Comparison of ENCODE assay signal across 8 cellular contexts in genomic region chr12:51678086-51678724, GRCh38.
DNase-seq lines count a peak whose midpoint lies in the region; ATAC-seq and TF ChIP-seq lines count a peak whose summit lies in the region.

No MANE protein-coding gene starts in this region.

- no peak overlapping the region for H3K4me2 ChIP-seq in smooth muscle cell

- H3F3A ChIP-seq in smooth muscle cell (ENCODE audit: low read depth), result peaks cover 2% of the 10 kb centered on the region

- H3K36me3 Mint-ChIP-seq in activated CD8-positive, alpha-beta T cell treated with anti-CD3 and anti-CD28 coated beads, Interleukin-2, amount 10 ng/mL, durations not matched to agents 7 days and 5 days (ENCODE audit: low read depth), result no peaks in the 10 kb centered on the region

- no peak overlapping the region for H3K4me3 Mint-ChIP-seq in activated CD8-positive, alpha-beta T cell treated with anti-CD3 and anti-CD28 coated beads, Interleukin-2, amount 10 ng/mL, durations not matched to agents 7 days and 5 days

- no peak overlapping the region for H2AFZ ChIP-seq in smooth muscle cell (ENCODE audit: low read depth)

- ATAC-seq in activated CD8-positive, alpha-beta T cell treated with anti-CD3 and anti-CD28 coated beads, Interleukin-2, amount 10 ng/mL, durations not matched to agents 7 days and 5 days, result peak; percentile 88
- ATAC-seq in left ventricle myocardium superior (peak; percentile 61), HG03045 (IDR thresholded peaks at IDR 0.05; ENCODE audit: unreplicated experiment) (no peak), GM21528 (IDR thresholded peaks at IDR 0.05; ENCODE audit: low FRiP score, unreplicated experiment) (no peak)

- no peaks in the 10 kb centered on the region for H3K9me3 Mint-ChIP-seq in activated CD8-positive, alpha-beta T cell treated with anti-CD3 and anti-CD28 coated beads, Interleukin-2, amount 10 ng/mL, durations not matched to agents 7 days and 5 days (ENCODE audit: insufficient read depth)

- no peak overlapping the region for H3K27ac ChIP-seq in C4-2B
- H3K27ac ChIP-seq in smooth muscle cell (ENCODE audit: low read depth), result no peak overlapping the region

- CTCF ChIA-PET in activated CD8-positive, alpha-beta T cell treated with anti-CD3 and anti-CD28 coated beads, Interleukin-2, amount 10 ng/mL, durations not matched to agents 7 days and 5 days (lab: Charles Lee), result interaction anchor here (0.8 to 1.9 kb wide), 4 partner anchors 12 to 257 kb away, joined by 3 to 7 read pairs (median 4); no protein-coding TSS in a partner anchor

- no peak overlapping the region for H3K4me3 ChIP-seq in smooth muscle cell

- peaks cover 4% of the 10 kb centered on the region for H3K4me1 Mint-ChIP-seq in activated CD8-positive, alpha-beta T cell treated with anti-CD3 and anti-CD28 coated beads, Interleukin-2, amount 10 ng/mL, durations not matched to agents 7 days and 5 days (ENCODE audit: low read depth)

- WGBS in smooth muscle cell (ENCODE audit: low lambda C conversion rate), result 54% methylated on average over 5 of the region's 5 CpGs

- no peaks in the 10 kb centered on the region for H3K36me3 ChIP-seq in smooth muscle cell (ENCODE audit: low read depth)

- H3K27me3 ChIP-seq in smooth muscle cell (ENCODE audit: low read depth), result no peaks in the 10 kb centered on the region

- intact Hi-C loops in left ventricle myocardium superior (cut with micrococcal nuclease), result no loop called here

- no peaks in the 10 kb centered on the region for H4K20me1 ChIP-seq in smooth muscle cell (ENCODE audit: low read depth)

- no peaks in the 10 kb centered on the region for H3K9me3 ChIP-seq in smooth muscle cell (replicated peaks; ENCODE audit: low read depth)

- H3K27ac Mint-ChIP-seq in activated CD8-positive, alpha-beta T cell treated with anti-CD3 and anti-CD28 coated beads, Interleukin-2, amount 10 ng/mL, durations not matched to agents 7 days and 5 days, result no peak overlapping the region

- POLR2A ChIA-PET in activated CD8-positive, alpha-beta T cell treated with anti-CD3 and anti-CD28 coated beads, Interleukin-2, amount 10 ng/mL, durations not matched to agents 7 days and 5 days (lab: Charles Lee), result no interaction called here

- no peaks in the 10 kb centered on the region for H3K79me2 ChIP-seq in smooth muscle cell (ENCODE audit: low read depth)

- H3K9ac ChIP-seq in smooth muscle cell (ENCODE audit: low read depth), result no peak overlapping the region

- DNase-seq in GM19238 (ENCODE audit: insufficient read length, low spot score) (peak; percentile 12), NCI-H446 (lab: John Stamatoyannopoulos, UW) (peak; percentile 14 to 64), left ventricle myocardium superior (no peak), smooth muscle cell (lab: John Stamatoyannopoulos, UW; ENCODE audit: unreplicated experiment) (no peak)
- DNase-seq in activated CD8-positive, alpha-beta T cell treated with anti-CD3 and anti-CD28 coated beads, Interleukin-2, amount 10 ng/mL, durations not matched to agents 7 days and 5 days, result peak; percentile 46

- no peaks in the 10 kb centered on the region for H3K4me1 ChIP-seq in smooth muscle cell (ENCODE audit: low read depth)

- TF ChIP-seq CTCF in C4-2B (conservative IDR thresholded peaks at IDR 0.05), result peak; percentile 92
- TF ChIP-seq CTCF in smooth muscle cell (IDR thresholded peaks at IDR 0.05; ENCODE audit: borderline replicate concordance, insufficient read depth, poor library complexity, severe bottlenecking), result peak; percentile 62

- H3K27me3 Mint-ChIP-seq in activated CD8-positive, alpha-beta T cell treated with anti-CD3 and anti-CD28 coated beads, Interleukin-2, amount 10 ng/mL, durations not matched to agents 7 days and 5 days (ENCODE audit: low read depth), result peaks cover 21% of the 10 kb centered on the region

Comparison
In these comparisons a context has a peak if more than half of its experiments do, and no peak if none do; other contexts are left out.
1. DNase-seq: peak in GM19238 (single experiment), NCI-H446 (2 of 2) and activated CD8-positive, alpha-beta T cell treated with anti-CD3 and anti-CD28 coated beads, Interleukin-2, amount 10 ng/mL, durations not matched to agents 7 days and 5 days (single experiment); none in left ventricle myocardium superior (single experiment) and smooth muscle cell (single experiment).
2. ATAC-seq: peak in activated CD8-positive, alpha-beta T cell treated with anti-CD3 and anti-CD28 coated beads, Interleukin-2, amount 10 ng/mL, durations not matched to agents 7 days and 5 days (single experiment) and left ventricle myocardium superior (single experiment); none in HG03045 (single experiment) and GM21528 (single experiment).